21 cellular contexts compared by ENCODE assay signal in the genomic region with DNA sequence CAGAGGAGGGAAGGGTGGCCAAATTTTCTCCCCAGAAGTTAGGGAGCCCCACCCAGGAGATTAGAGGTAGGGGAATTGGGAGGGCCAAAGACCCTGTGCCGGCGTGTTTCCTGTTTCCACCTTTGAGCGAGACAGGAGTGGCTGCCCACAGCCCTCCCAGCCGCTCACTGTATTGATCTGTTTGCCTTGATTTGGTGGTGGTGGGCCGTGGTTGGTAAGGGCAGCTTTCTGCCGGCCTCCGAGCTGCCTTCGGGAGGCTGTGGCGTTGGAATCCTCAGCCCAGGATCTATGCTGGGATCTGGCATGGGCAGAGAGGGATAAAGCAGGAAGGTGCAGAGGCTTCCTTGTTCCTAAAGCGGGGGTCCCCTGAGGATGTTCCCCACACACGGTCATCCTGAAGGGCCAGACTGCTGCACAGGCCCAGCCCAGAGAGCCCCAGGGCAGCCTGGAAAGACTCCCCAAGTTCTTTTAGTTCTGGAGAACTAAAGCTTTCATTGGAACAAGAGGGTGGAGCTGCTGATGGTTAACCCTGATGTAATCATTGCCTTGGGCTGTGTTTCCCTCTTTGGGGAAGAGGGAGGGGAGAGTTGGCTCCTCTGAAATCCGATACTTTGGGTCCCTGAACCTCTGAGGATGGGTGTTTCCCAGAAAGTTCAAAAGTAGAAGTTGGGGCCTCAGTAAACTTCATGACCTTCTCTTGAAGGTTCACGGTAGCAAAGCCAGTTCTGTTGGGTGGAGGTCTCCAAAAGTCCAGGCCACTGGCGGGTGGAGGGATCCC. TPM values are rescaled to one million over a fixed set of nuclear protein-coding genes. Genes with fewer than 3 reads are reported as not detected.
A peak's percentile ranks its signal among the peaks of the same experiment; 100 is the strongest.
DNase-seq lines count a peak whose midpoint lies in the region; ATAC-seq and TF ChIP-seq lines count a peak whose summit lies in the region.
"Had no signal": no experiment of that assay in that cellular context is flagged by ENCODE, and none has a peak within 500 bp of the region (broad histone marks: within the 10 kb centered on the region; RNA-seq: fewer than 3 reads in every experiment).

No MANE protein-coding gene starts in this region.

- H3F3A ChIP-seq in smooth muscle cell (ENCODE audit: low read depth), result no peaks in the 10 kb centered on the region

- H3K9me3 ChIP-seq in right cardiac atrium (ENCODE audit: control insufficient read depth, low read length), result no peaks in the 10 kb centered on the region
- no peaks in the 10 kb centered on the region for H3K9me3 ChIP-seq in adipocyte (ENCODE audit: control insufficient read depth, low read length)
- H3K9me3 ChIP-seq in vagina, result no peaks in the 10 kb centered on the region
- H3K9me3 ChIP-seq in smooth muscle cell (replicated peaks; ENCODE audit: low read depth), result no peaks in the 10 kb centered on the region
- H3K9me3 ChIP-seq: BLaER1 treated with 17β-estradiol and CSF1 and Interleukin-3, amounts not matched to agents 10 nM and 100 nM; spleen; transverse colon had no signal

- WGBS in right cardiac atrium, result 69% methylated on average over 14 of the region's 14 CpGs
- 75% methylated on average over 14 of the region's 14 CpGs for WGBS in smooth muscle cell (ENCODE audit: low lambda C conversion rate)

- no peak overlapping the region for H3K27ac ChIP-seq in right cardiac atrium (ENCODE audit: low read length)
- H3K27ac ChIP-seq in vagina, result peak overlapping the region; percentile 61
- H3K27ac ChIP-seq in smooth muscle cell (ENCODE audit: low read depth), result no peak overlapping the region
- H3K27ac ChIP-seq: 22Rv1; BLaER1 treated with 17β-estradiol and CSF1 and Interleukin-3, amounts not matched to agents 10 nM and 100 nM; spleen; transverse colon had no signal

- intact Hi-C loops in Right ventricle myocardium inferior (cut with DNase I), result loop anchor here (5.0 kb wide), 1 partner anchor 35 kb away; no protein-coding TSS in a partner anchor
- intact Hi-C loops in right cardiac atrium (cut with DNase I), result no loop called here
- intact Hi-C loops in vagina (cut with DNase I), result no loop called here

- H3K27me3 ChIP-seq in right cardiac atrium (ENCODE audit: control insufficient read depth, insufficient read depth) (no peaks in the 10 kb centered on the region), adipocyte (replicated peaks; ENCODE audit: control insufficient read depth, insufficient read depth, low read length) (peaks cover 76% of the 10 kb centered on the region), vagina (no peaks in the 10 kb centered on the region), smooth muscle cell (ENCODE audit: low read depth) (no peaks in the 10 kb centered on the region)
- H3K27me3 ChIP-seq: BLaER1 treated with 17β-estradiol and CSF1 and Interleukin-3, amounts not matched to agents 10 nM and 100 nM; transverse colon had no signal

- H4K20me1 ChIP-seq in smooth muscle cell (ENCODE audit: low read depth), result peaks cover 9% of the 10 kb centered on the region
- H4K20me1 ChIP-seq: BLaER1 treated with 17β-estradiol and CSF1 and Interleukin-3, amounts not matched to agents 10 nM and 100 nM had no signal

- H2AFZ ChIP-seq in smooth muscle cell (ENCODE audit: low read depth), result no peak overlapping the region

- ATAC-seq in Right ventricle myocardium inferior, result no peak
- ATAC-seq in right cardiac atrium, result no peak
- ATAC-seq in GM21825 (IDR thresholded peaks at IDR 0.05; ENCODE audit: unreplicated experiment), result no peak
- ATAC-seq: left colon; stimulated activated naive B cell treated with anti-CD40 and anti-IgM and Interleukin-4, amounts not matched to agents 10 μg/mL and 1 μg/mL and 100 μg/mL, for 72 hours had no signal

- no peaks in the 10 kb centered on the region for H3K79me2 ChIP-seq in smooth muscle cell (ENCODE audit: low read depth)

- TF ChIP-seq CTCF in vagina (IDR thresholded peaks at IDR 0.05) (no peak), smooth muscle cell (IDR thresholded peaks at IDR 0.05; ENCODE audit: borderline replicate concordance, insufficient read depth, poor library complexity, severe bottlenecking) (no peak)

- H3K4me3 ChIP-seq in right cardiac atrium (ENCODE audit: low read length) (no peak overlapping the region), adipocyte (ENCODE audit: low read length) (no peak overlapping the region), vagina (no peak overlapping the region), smooth muscle cell (no peak overlapping the region)
- H3K4me3 ChIP-seq: BLaER1 treated with 17β-estradiol and CSF1 and Interleukin-3, amounts not matched to agents 10 nM and 100 nM; spleen; transverse colon had no signal

- TF ChIP-seq POLR2A in vagina (IDR thresholded peaks at IDR 0.05), result no peak

- H3K4me1 ChIP-seq in right cardiac atrium (ENCODE audit: control insufficient read depth, insufficient read depth, low read length) (peaks cover 6% of the 10 kb centered on the region), adipocyte (ENCODE audit: control insufficient read depth, insufficient read depth, low read length) (no peaks in the 10 kb centered on the region), vagina (peaks cover 59% of the 10 kb centered on the region), smooth muscle cell (ENCODE audit: low read depth) (peaks cover 54% of the 10 kb centered on the region)

- H3K9ac ChIP-seq in adipocyte (ENCODE audit: low read length) (no peak overlapping the region), smooth muscle cell (ENCODE audit: low read depth) (no peak overlapping the region)
- H3K9ac ChIP-seq: BLaER1 treated with 17β-estradiol and CSF1 and Interleukin-3, amounts not matched to agents 10 nM and 100 nM had no signal

- H3K4me2 ChIP-seq in smooth muscle cell, result no peak overlapping the region
- H3K4me2 ChIP-seq: BLaER1 treated with 17β-estradiol and CSF1 and Interleukin-3, amounts not matched to agents 10 nM and 100 nM had no signal

- H3K36me3 ChIP-seq in adipocyte (ENCODE audit: control insufficient read depth, insufficient read depth, low read length, severe bottlenecking) (no peaks in the 10 kb centered on the region), vagina (no peaks in the 10 kb centered on the region), smooth muscle cell (ENCODE audit: low read depth) (no peaks in the 10 kb centered on the region)
- H3K36me3 ChIP-seq: BLaER1 treated with 17β-estradiol and CSF1 and Interleukin-3, amounts not matched to agents 10 nM and 100 nM; spleen; transverse colon had no signal

- DNase-seq in Right ventricle myocardium inferior (ENCODE audit: missing footprints) (peak; percentile 26), right cardiac atrium (no peak), adipocyte (ENCODE audit: low read depth) (peak; percentile 43), iPS-NIHi7 (ENCODE audit: extremely low spot score) (peak; percentile 62), vagina (ENCODE audit: extremely low spot score in 2 of 2) (no peak), A172 (ENCODE audit: low spot score) (no peak), smooth muscle cell (lab: John Stamatoyannopoulos, UW; ENCODE audit: unreplicated experiment) (no peak)
- DNase-seq: activated CD4-positive, alpha-beta T cell treated with anti-CD3 and anti-CD28 coated beads, Interleukin-2, amount 10 ng/mL, durations not matched to agents 24 days and 14 days; activated T-cell treated with anti-CD3 and anti-CD28 coated beads for 4 hours; DMS79; hippocampal formation; Kasumi-1; left colon; NCI-H1436; spleen; stimulated activated naive B cell treated with anti-CD40 and anti-IgM and Interleukin-4, amounts not matched to agents 10 μg/mL and 1 μg/mL and 100 μg/mL, for 72 hours; transverse colon had no signal

RNA-seq across cellular contexts. Expression of a gene that starts 7.2 kb away (rescaled TPM):
- 6.1 TPM for total RNA-seq in Right ventricle myocardium inferior
- 1 to 10 TPM; 4.3 to 8.5 (median 6.4) TPM for total RNA-seq in right cardiac atrium
- polyA plus RNA-seq in right cardiac atrium, result 3.6 TPM
- 12.8 TPM for total RNA-seq in vagina
- total RNA-seq in A172 (2014; rRNA removed; shearing (Covaris generic)), result not detected in 2 replicates
- 1.4 and 2.2 TPM in 2 replicates for total RNA-seq in smooth muscle cell
- polyA plus RNA-seq in smooth muscle cell, result 1.6 and 4.6 TPM in 2 replicates
- total RNA-seq: dermis microvascular lymphatic vessel endothelial cell had no signal

RNA-seq across cellular contexts. Expression of a gene that starts 41.8 kb away (rescaled TPM):
- total RNA-seq in Right ventricle myocardium inferior (not detected), right cardiac atrium (under 1 TPM in 1 of 4 donors, not detected in 3; 0.31 TPM), vagina (1.7 TPM), smooth muscle cell (not detected in 2 replicates)
- polyA plus RNA-seq in right cardiac atrium (0.09 TPM), smooth muscle cell (not detected in 2 replicates)
- not detected in 2 replicates for total RNA-seq in A172 (2014; rRNA removed; shearing (Covaris generic))
- total RNA-seq: dermis microvascular lymphatic vessel endothelial cell, left colon had no signal

Comparison
In these comparisons a context has a peak if more than half of its experiments do, and no peak if none do; other contexts are left out.
1. DNase-seq: peak in Right ventricle myocardium inferior (single experiment), adipocyte (single experiment) and iPS-NIHi7 (single experiment); none in right cardiac atrium (0 of 3), vagina (0 of 2), A172 (single experiment) and smooth muscle cell (single experiment).